ENCODE assay signal across 8 cellular contexts in the genomic region with DNA sequence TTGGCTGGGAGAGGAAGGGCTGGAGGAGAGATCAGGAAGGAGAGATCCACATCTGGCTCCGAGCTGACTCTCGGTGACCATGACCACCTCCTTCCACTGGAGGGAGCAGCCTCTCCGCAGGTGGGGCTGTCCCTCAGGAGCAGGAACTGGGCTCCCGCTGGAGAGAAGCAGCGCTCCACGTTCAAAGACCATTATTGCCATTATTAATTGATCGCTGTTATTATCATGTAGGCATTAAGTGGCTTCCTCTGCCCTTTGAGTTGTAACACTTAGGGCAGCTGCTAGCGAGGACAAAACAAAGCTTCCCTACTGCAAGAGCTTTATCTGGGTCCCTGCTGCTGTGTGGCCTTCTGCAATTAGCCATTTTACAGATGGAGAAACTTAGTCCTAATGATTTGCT.
DNase-seq lines count a peak whose midpoint lies in the region; ATAC-seq, FAIRE-seq and TF ChIP-seq lines count a peak whose summit lies in the region.

No MANE protein-coding gene starts in this region.

- no peaks in the 10 kb centered on the region for H3F3A ChIP-seq in SK-N-SH (replicated peaks; ENCODE audit: insufficient read depth)

- no peaks in the 10 kb centered on the region for H3K9me2 ChIP-seq in SK-N-SH

- POLR2A ChIA-PET in SK-N-SH (lab: Yijun Ruan, JAX), result no interaction called here

- 27% methylated on average over 8 of the region's 8 CpGs for WGBS in SK-N-SH (ENCODE audit: low lambda C conversion rate)

- no peak for TF ChIP-seq EP300 in SK-N-SH (IDR thresholded peaks at IDR 0.05; ENCODE audit: borderline replicate concordance in 1 of 2, low read depth in 1 of 2, low read length in 1 of 2)

- H3K9ac ChIP-seq in SK-N-SH, result no peak overlapping the region

- H3K4me2 ChIP-seq in SK-N-SH (no peak overlapping the region), osteoblast (ENCODE audit: insufficient read depth, low read length) (peak overlapping the region; percentile 51)

- TF ChIP-seq POLR2A in GM12892 (IDR thresholded peaks at IDR 0.05; ENCODE audit: low read depth, low read length), result no peak

- no peak for ATAC-seq in HG03135 (IDR thresholded peaks at IDR 0.05; ENCODE audit: unreplicated experiment)

- peaks cover 0 to 30% of the 10 kb centered on the region in 2 experiments; a peak in 2 of 4 replicates for H3K4me1 ChIP-seq in SK-N-SH (ENCODE audit: control insufficient read depth in 1 of 2, insufficient read depth in 2 of 2, low read depth in 1 of 2, low read length in 1 of 2)
- H3K4me1 ChIP-seq in osteoblast (ENCODE audit: insufficient read depth, low read length), result no peaks in the 10 kb centered on the region

- H3K27ac ChIP-seq in SK-N-SH (ENCODE audit: low read depth in 2 of 2, low read length in 1 of 2) (no peak overlapping the region), osteoblast (ENCODE audit: low read depth, low read length) (no peak overlapping the region)

- TF ChIP-seq CTCF in AG10803 (conservative IDR thresholded peaks at IDR 0.05; ENCODE audit: low read length), result peak; percentile 97
- peak; percentile 76 for TF ChIP-seq CTCF in LNCAP (IDR thresholded peaks at IDR 0.05)
- TF ChIP-seq CTCF in SK-N-SH (IDR thresholded peaks at IDR 0.05), result peak; percentile 83
- TF ChIP-seq CTCF in osteoblast (IDR thresholded peaks at IDR 0.05; ENCODE audit: extremely low read depth, low read depth, low read length), result peak; percentile 88

- no peaks in the 10 kb centered on the region for H3K36me3 ChIP-seq in SK-N-SH (replicated peaks in 1 of 2; ENCODE audit: control insufficient read depth in 1 of 2, insufficient read depth in 2 of 2, low read length in 1 of 2)
- H3K36me3 ChIP-seq in osteoblast (ENCODE audit: insufficient read depth, low read length), result no peaks in the 10 kb centered on the region

- H4K20me1 ChIP-seq in SK-N-SH (ENCODE audit: insufficient read depth) (no peaks in the 10 kb centered on the region), osteoblast (ENCODE audit: insufficient read depth, low read length) (peaks cover 2% of the 10 kb centered on the region)

- H3K79me2 ChIP-seq in SK-N-SH (ENCODE audit: insufficient read depth) (no peaks in the 10 kb centered on the region), osteoblast (ENCODE audit: insufficient read depth, low read length) (no peaks in the 10 kb centered on the region)

- H3K4me3 ChIP-seq in AG10803 (ENCODE audit: low read length) (no peak overlapping the region), SK-N-SH (ENCODE audit: low read depth in 2 of 2, low read length in 1 of 2) (no peak overlapping the region), osteoblast (ENCODE audit: insufficient read depth, low read length) (no peak overlapping the region)

- CTCF ChIA-PET in SK-N-SH (lab: Yijun Ruan, JAX), result interaction anchor here (0.6 to 8.0 kb wide), 54 partner anchors 9 to 466 kb away, joined by 3 to 108 read pairs (median 4); no protein-coding TSS in a partner anchor

- TF ChIP-seq RAD21 in SK-N-SH (IDR thresholded peaks at IDR 0.05; ENCODE audit: low read length), result peak; percentile 91

- DNase-seq in AG10803 (ENCODE audit: low read depth), result peak; percentile 78
- peak; percentile 27 for DNase-seq in GM12892 (ENCODE audit: insufficient read length)
- peak; percentile 83 for DNase-seq in SK-N-SH
- DNase-seq in fibroblast of the conjunctiva (ENCODE audit: low read depth), result peak; percentile 21
- peak; percentile 94 for DNase-seq in osteoblast (ENCODE audit: insufficient read length, low spot score, missing footprints)
- DNase-seq in germinal center (ENCODE audit: low spot score), result no peak

- no peaks in the 10 kb centered on the region for H3K27me3 ChIP-seq in SK-N-SH (ENCODE audit: insufficient read depth)
- H3K27me3 ChIP-seq in osteoblast (ENCODE audit: insufficient read depth, low read length), result no peaks in the 10 kb centered on the region

- peak; percentile 21 for FAIRE-seq in GM12892 (lab: Jason Lieb, UNC)

- H3K9me3 ChIP-seq in SK-N-SH (no peaks in the 10 kb centered on the region), osteoblast (ENCODE audit: low read depth, low read length) (no peaks in the 10 kb centered on the region)

- no peak overlapping the region for H2AFZ ChIP-seq in SK-N-SH (ENCODE audit: low read depth)
- peak overlapping the region; percentile 81 for H2AFZ ChIP-seq in osteoblast (ENCODE audit: low read length)

TF ChIP-seq in SK-N-SH, 30 proteins besides CTCF, POLR2A, EP300 and RAD21:
- TF ChIP-seq ZBTB33 (IDR thresholded peaks at IDR 0.05; ENCODE audit: borderline replicate concordance, low read depth) (no peak), MAX (IDR thresholded peaks at IDR 0.05; ENCODE audit: low read depth) (0 out of 2 replicates have a peak, but pooled peaks have one; percentile 30), TCF12 (IDR thresholded peaks at IDR 0.05) (peak; percentile 16; the same call in 1 of the 2 replicates), SMC3 (IDR thresholded peaks at IDR 0.05; ENCODE audit: low read depth, low read length) (peak; percentile 95), GABPA (IDR thresholded peaks at IDR 0.05; ENCODE audit: low read depth) (no peak)
